Comparison of ENCODE assay signal across 21 cellular contexts in the genomic region with DNA sequence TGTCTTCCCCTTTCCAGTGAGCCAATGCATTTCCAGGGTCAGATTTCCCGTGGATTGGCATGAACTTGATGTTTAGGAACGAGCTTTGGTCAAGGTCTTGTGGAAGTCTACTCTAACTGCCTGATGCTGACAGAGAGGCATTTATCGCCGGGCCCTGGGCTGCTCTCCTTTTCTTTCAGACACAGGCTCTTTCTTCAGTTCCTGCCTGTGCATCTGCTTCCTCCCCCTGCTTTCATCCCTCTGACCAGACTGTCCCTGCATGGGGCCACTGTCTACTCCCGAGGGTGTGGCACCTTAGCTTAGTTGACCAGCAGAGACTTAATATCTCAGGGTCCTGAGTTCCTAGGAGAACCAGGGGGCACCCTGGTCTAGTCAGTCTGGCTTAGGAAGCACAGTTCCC.
"Had no signal": no experiment of that assay in that cellular context is flagged by ENCODE, and none has a peak within 500 bp of the region (broad histone marks: within the 10 kb centered on the region; RNA-seq: fewer than 3 reads in every experiment).

No MANE protein-coding gene starts in this region.

- H3K27me3 ChIP-seq: adrenal gland, ascending aorta, brain microvascular endothelial cell, esophagus muscularis mucosa, sigmoid colon, spleen, upper lobe of left lung had no signal

- H3K9ac ChIP-seq: parathyroid adenoma had no signal

- H3K9me3 Mint-ChIP-seq: activated T-cell treated with anti-CD3 and anti-CD28 coated beads, Interleukin-2, amount 50 U/mL, for 24 hours; activated T-helper 2 cell treated with anti-CD3 and anti-CD28 coated beads, Interferon-gamma antibody, Interleukin-2, Interleukin-4, amounts not matched to agents 10 μg/mL and 5 μg/mL and 100 μg/mL, durations not matched to agents 14 hours and 24 hours and 36 hours; central memory CD8-positive, alpha-beta T cell; effector memory CD8-positive, alpha-beta T cell; natural killer cell; T-cell; WTC11 had no signal

- H3K4me1 Mint-ChIP-seq: natural killer cell, T-cell had no signal

- H2AFZ ChIP-seq: parathyroid adenoma had no signal

- H3K4me3 Mint-ChIP-seq: activated naive CD8-positive, alpha-beta T cell; activated T-cell treated with anti-CD3 and anti-CD28 coated beads, Interleukin-2, amount 50 U/mL, for 24 hours; central memory CD8-positive, alpha-beta T cell; effector memory CD8-positive, alpha-beta T cell; natural killer cell; T-cell; WTC11 had no signal

- H3K27me3 Mint-ChIP-seq: central memory CD8-positive, alpha-beta T cell; effector memory CD8-positive, alpha-beta T cell had no signal

- H3K36me3 ChIP-seq: adrenal gland, ascending aorta, brain microvascular endothelial cell, esophagus muscularis mucosa, sigmoid colon, spleen, upper lobe of left lung had no signal

- DNase-seq: activated naive CD4-positive, alpha-beta T cell; activated T-cell treated with anti-CD3 and anti-CD28 coated beads, Interleukin-2, amount 50 U/mL, for 24 hours; adrenal gland; brain microvascular endothelial cell; effector memory CD8-positive, alpha-beta T cell; midbrain; natural killer cell; sigmoid colon; spleen; stimulated activated CD4-positive, alpha-beta T cell treated with anti-CD3 and anti-CD28 coated beads, Interleukin-4, amount 100 ng/mL, for 24 hours; stimulated activated naive CD4-positive, alpha-beta T cell treated with Interleukin-2 at 50 U/mL for 16 hours; T-cell; upper lobe of left lung had no signal

- H3K36me3 Mint-ChIP-seq: natural killer cell, T-cell, WTC11 had no signal

- H3K27ac ChIP-seq: adrenal gland, ascending aorta, brain microvascular endothelial cell, esophagus muscularis mucosa, parathyroid adenoma, spleen had no signal

- H3K4me3 ChIP-seq: adrenal gland, ascending aorta, esophagus muscularis mucosa, lung, sigmoid colon, spleen, upper lobe of left lung had no signal

- H3K27ac Mint-ChIP-seq: activated naive CD8-positive, alpha-beta T cell; activated T-cell treated with anti-CD3 and anti-CD28 coated beads, Interleukin-2, amount 50 U/mL, for 24 hours; activated T-helper 2 cell treated with anti-CD3 and anti-CD28 coated beads, Interferon-gamma antibody, Interleukin-2, Interleukin-4, amounts not matched to agents 10 μg/mL and 5 μg/mL and 100 μg/mL, durations not matched to agents 14 hours and 24 hours and 36 hours; natural killer cell; T-cell; WTC11 had no signal

- H3K9me3 ChIP-seq: adrenal gland, ascending aorta, esophagus muscularis mucosa, sigmoid colon, spleen, upper lobe of left lung had no signal

- H3K4me1 ChIP-seq: parathyroid adenoma had no signal
